ENCODE assay signal across 30 cellular contexts in genomic region chr1:206450271-206450670, GRCh38.
"Had no signal": no experiment of that assay in that cellular context is flagged by ENCODE, and none has a peak within 500 bp of the region (broad histone marks: within the 10 kb centered on the region; RNA-seq: fewer than 3 reads in every experiment).

No MANE protein-coding gene starts in this region.

- ATAC-seq: activated CD4-positive, CD25-positive, alpha-beta regulatory T cell treated with anti-CD3 and anti-CD28 coated beads, Interleukin-2, amount 50 U/mL, for 24 hours; activated CD8-positive, alpha-beta T cell treated with anti-CD3 and anti-CD28 coated beads for 36 hours; activated T-cell treated with anti-CD3 and anti-CD28 coated beads, Interleukin-2, amount 50 U/mL, for 4 hours; esophagus mucosa; gastroesophageal sphincter; T-helper 17 cell had no signal

- H3K9me3 ChIP-seq: ascending aorta, gastroesophageal sphincter had no signal

- H3K27me3 ChIP-seq: ascending aorta, brain microvascular endothelial cell, dorsolateral prefrontal cortex, gastroesophageal sphincter had no signal

- H3K9me3 Mint-ChIP-seq: activated B cell treated with CpG ODN at 0.5 μM for 24 hours; activated CD8-positive, alpha-beta T cell treated with anti-CD3 and anti-CD28 coated beads for 36 hours; activated naive CD4-positive, alpha-beta T cell treated with anti-CD3 and anti-CD28 coated beads for 36 hours; activated naive CD4-positive, alpha-beta T cell treated with anti-CD3 and anti-CD28 coated beads, Interleukin-2, amount 50 U/mL, for 24 hours; activated naive CD8-positive, alpha-beta T cell treated with anti-CD3 and anti-CD28 coated beads, Interleukin-2, amount 10 ng/mL, durations not matched to agents 7 days and 5 days; activated T-cell treated with anti-CD3 and anti-CD28 coated beads, Interleukin-2, amount 50 U/mL, for 4 hours; activated T-helper 2 cell treated with anti-CD3 and anti-CD28 coated beads, Interferon-gamma antibody, Interleukin-2, Interleukin-4, amounts not matched to agents 10 μg/mL and 5 μg/mL and 100 μg/mL, durations not matched to agents 14 hours and 24 hours and 36 hours; central memory CD8-positive, alpha-beta T cell; dendritic cell treated with granulocyte-macrophage colony-stimulating factor and Interleukin-4, amounts not matched to agents 40 ng/mL and 50 ng/mL, for 4 days; endodermal cell; T-helper 2 cell treated with Interferon-gamma antibody and Interleukin-4, amounts not matched to agents 5 μg/mL and 100 μg/mL, for 36 hours had no signal

- H3K27ac ChIP-seq: ascending aorta, brain microvascular endothelial cell, coronary artery, epithelial cell of prostate, gastroesophageal sphincter had no signal

- H3K4me1 Mint-ChIP-seq: activated B cell treated with CpG ODN at 0.5 μM for 24 hours; activated naive CD4-positive, alpha-beta T cell treated with anti-CD3 and anti-CD28 coated beads, Interleukin-2, amount 50 U/mL, for 24 hours; central memory CD8-positive, alpha-beta T cell; endodermal cell had no signal

- H3K27ac Mint-ChIP-seq: activated B cell treated with CpG ODN at 0.5 μM for 24 hours; activated CD8-positive, alpha-beta T cell treated with anti-CD3 and anti-CD28 coated beads for 36 hours; activated naive CD4-positive, alpha-beta T cell treated with anti-CD3 and anti-CD28 coated beads for 36 hours; activated naive CD4-positive, alpha-beta T cell treated with anti-CD3 and anti-CD28 coated beads, Interleukin-2, amount 50 U/mL, for 24 hours; activated naive CD8-positive, alpha-beta T cell treated with anti-CD3 and anti-CD28 coated beads, Interleukin-2, amount 10 ng/mL, durations not matched to agents 7 days and 5 days; activated T-helper 2 cell treated with anti-CD3 and anti-CD28 coated beads, Interferon-gamma antibody, Interleukin-2, Interleukin-4, amounts not matched to agents 10 μg/mL and 5 μg/mL and 100 μg/mL, durations not matched to agents 14 hours and 24 hours and 36 hours; endodermal cell; T-helper 2 cell treated with Interferon-gamma antibody and Interleukin-4, amounts not matched to agents 5 μg/mL and 100 μg/mL, for 36 hours had no signal

- H3K4me3 Mint-ChIP-seq: activated B cell treated with CpG ODN at 0.5 μM for 24 hours; activated CD8-positive, alpha-beta T cell treated with anti-CD3 and anti-CD28 coated beads for 36 hours; activated naive CD4-positive, alpha-beta T cell treated with anti-CD3 and anti-CD28 coated beads for 36 hours; activated naive CD4-positive, alpha-beta T cell treated with anti-CD3 and anti-CD28 coated beads, Interleukin-2, amount 50 U/mL, for 24 hours; activated naive CD8-positive, alpha-beta T cell treated with anti-CD3 and anti-CD28 coated beads, Interleukin-2, amount 10 ng/mL, durations not matched to agents 7 days and 5 days; activated T-cell treated with anti-CD3 and anti-CD28 coated beads, Interleukin-2, amount 50 U/mL, for 4 hours; central memory CD8-positive, alpha-beta T cell; dendritic cell treated with granulocyte-macrophage colony-stimulating factor and Interleukin-4, amounts not matched to agents 40 ng/mL and 50 ng/mL, for 4 days; endodermal cell; T-helper 17 cell; T-helper 2 cell treated with Interferon-gamma antibody and Interleukin-4, amounts not matched to agents 5 μg/mL and 100 μg/mL, for 36 hours had no signal

- H3K27me3 Mint-ChIP-seq: activated B cell treated with CpG ODN at 0.5 μM for 24 hours; activated CD8-positive, alpha-beta T cell treated with anti-CD3 and anti-CD28 coated beads for 36 hours; activated naive CD4-positive, alpha-beta T cell treated with anti-CD3 and anti-CD28 coated beads, Interleukin-2, amount 50 U/mL, for 24 hours; activated naive CD8-positive, alpha-beta T cell treated with anti-CD3 and anti-CD28 coated beads, Interleukin-2, amount 10 ng/mL, durations not matched to agents 7 days and 5 days; central memory CD8-positive, alpha-beta T cell; dendritic cell treated with granulocyte-macrophage colony-stimulating factor and Interleukin-4, amounts not matched to agents 40 ng/mL and 50 ng/mL, for 4 days; T-helper 17 cell had no signal

- H3K4me3 ChIP-seq: ascending aorta, coronary artery, dorsolateral prefrontal cortex, gastroesophageal sphincter had no signal

- DNase-seq: activated B cell treated with CpG ODN at 0.5 μM for 24 hours; activated CD4-positive, alpha-beta T cell treated with anti-CD3 and anti-CD28 coated beads for 48 hours; activated CD4-positive, alpha-beta T cell treated with anti-CD3 and anti-CD28 coated beads, Interleukin-2, amount 50 U/mL, for 1 hour; activated CD4-positive, alpha-beta T cell treated with anti-CD3 and anti-CD28 coated beads, Interleukin-2, amount 50 U/mL, for 48 hours; activated CD8-positive, alpha-beta memory T cell treated with anti-CD3 and anti-CD28 coated beads for 24 hours; activated CD8-positive, alpha-beta T cell treated with anti-CD3 and anti-CD28 coated beads for 36 hours; activated effector memory CD4-positive, alpha-beta T cell treated with anti-CD3 and anti-CD28 coated beads, Interleukin-2, amount 50 U/mL, for 16 hours; activated naive CD4-positive, alpha-beta T cell treated with anti-CD3 and anti-CD28 coated beads for 36 hours; activated naive CD8-positive, alpha-beta T cell treated with anti-CD3 and anti-CD28 coated beads, Interleukin-2, amount 10 ng/mL, durations not matched to agents 7 days and 5 days; activated T-cell treated with anti-CD3 and anti-CD28 coated beads, Interleukin-2, amount 50 U/mL, for 4 hours; brain microvascular endothelial cell; dorsolateral prefrontal cortex; effector memory CD4-positive, alpha-beta T cell; endodermal cell; foreskin melanocyte; T-helper 1 cell; T-helper 17 cell; T1000; WERI-Rb-1 had no signal
